In genomic region chr3:141454906-141455602, GRCh38 we compare ENCODE assay signal across 9 cellular contexts. TPM values are rescaled to one million over a fixed set of nuclear protein-coding genes. Genes with fewer than 3 reads are reported as not detected.
A peak's percentile ranks its signal among the peaks of the same experiment; 100 is the strongest.
DNase-seq lines count a peak whose midpoint lies in the region; ATAC-seq, FAIRE-seq and TF ChIP-seq lines count a peak whose summit lies in the region.
"Had no signal": no experiment of that assay in that cellular context is flagged by ENCODE, and none has a peak within 500 bp of the region (broad histone marks: within the 10 kb centered on the region; RNA-seq: fewer than 3 reads in every experiment).

No MANE protein-coding gene starts in this region.

- TF ChIP-seq CTCF in GM23338 (conservative IDR thresholded peaks at IDR 0.05; ENCODE audit: low read depth in 2 of 2) (peak; percentile 67 to 86), choroid plexus epithelial cell (conservative IDR thresholded peaks at IDR 0.05; ENCODE audit: low read depth, low read length) (peak; percentile 76), HepG2 (CRISPR knock-in tag; IDR thresholded peaks at IDR 0.05) (peak; percentile 77), transverse colon (IDR thresholded peaks at IDR 0.05) (peak; percentile 64 to 78 (median 76))

- H3K4me3 ChIP-seq in GM23338, result no peak overlapping the region
- no peak overlapping the region for H3K4me3 ChIP-seq in choroid plexus epithelial cell (ENCODE audit: low read depth, low read length)
- H3K4me3 ChIP-seq in HepG2 (replicated peaks in 1 of 3; ENCODE audit: insufficient read depth in 1 of 3, low read depth in 2 of 3, low read length in 3 of 3), result peak overlapping the region; percentile 1 to 35 (median 2); a peak in 2 of 6 replicates
- H3K4me3 ChIP-seq in transverse colon, result no peak overlapping the region

- CTCF ChIA-PET in HepG2 (lab: Yijun Ruan, JAX; ENCODE audit: low intra/inter-chr PET ratio, low total read pairs), result interaction anchor here (1.2 to 2.3 kb wide), 2 partner anchors 94 to 143 kb away, joined by 6 to 15 read pairs; no protein-coding TSS in a partner anchor

- no peak overlapping the region for H3K4me3 Mint-ChIP-seq in GM23338

- H3K4me2 ChIP-seq in GM23338, result 0 out of 2 replicates have a peak overlapping the region, but pooled peaks have one; percentile 27
- peak overlapping the region; percentile 62 for H3K4me2 ChIP-seq in HepG2 (ENCODE audit: low read depth, low read length)

- no peak for TF ChIP-seq EP300 in HepG2 (IDR thresholded peaks at IDR 0.05; ENCODE audit: low read depth in 2 of 2, low read length in 2 of 2)
- no peak for TF ChIP-seq EP300 in HepG2 (CRISPR knock-in tag; IDR thresholded peaks at IDR 0.05; ENCODE audit: borderline replicate concordance)
- no peak for TF ChIP-seq EP300 in transverse colon (IDR thresholded peaks at IDR 0.05; ENCODE audit: low read depth)

- no peak overlapping the region for H3K9ac ChIP-seq in HepG2 (ENCODE audit: insufficient read depth, low read depth, low read length)

- 39% methylated on average over 20 of the region's 20 CpGs for WGBS in HepG2 (ENCODE audit: low lambda C conversion rate)
- WGBS in transverse colon (ENCODE audit: low coverage in 1 of 2), 2 donors, result 57 to 71% methylated on average over 7 to 20 of the region's 20 CpGs

- ATAC-seq in GM23338 (peak; percentile 83), HepG2 (peak; percentile 74)

- H2AFZ ChIP-seq in GM23338 (peak overlapping the region; percentile 70), HepG2 (ENCODE audit: low read length) (no peak overlapping the region)

- H3K36me3 ChIP-seq in GM23338 (ENCODE audit: insufficient read depth) (no peaks in the 10 kb centered on the region), HepG2 (replicated peaks in 1 of 2; ENCODE audit: control insufficient read depth in 1 of 2, insufficient read depth in 2 of 2, low read length in 2 of 2) (no peaks in the 10 kb centered on the region), transverse colon (no peaks in the 10 kb centered on the region)

- intact Hi-C loops in HepG2 (cut with micrococcal nuclease; ENCODE audit: unreplicated experiment), result loop anchor here (1.0 to 5.0 kb wide), 2 partner anchors 144 to 218 kb away; no protein-coding TSS in a partner anchor
- intact Hi-C loops in transverse colon (cut with DNase I; ENCODE audit: low total_unique reads), result loop anchor here (5.0 kb wide), 2 partner anchors 98 to 148 kb away; no protein-coding TSS in a partner anchor

- H3K4me1 ChIP-seq in GM23338 (ENCODE audit: insufficient read depth), result no peaks in the 10 kb centered on the region
- H3K4me1 ChIP-seq in HepG2 (ENCODE audit: insufficient read depth, low read length), result peaks cover 75% of the 10 kb centered on the region
- peaks cover 0 to 30% (median 21%) of the 10 kb centered on the region in 4 donors for H3K4me1 ChIP-seq in transverse colon

- H3F3A ChIP-seq in GM23338 (replicated peaks; ENCODE audit: low read depth), result no peaks in the 10 kb centered on the region

- no peaks in the 10 kb centered on the region for H3K79me2 ChIP-seq in GM23338 (replicated peaks; ENCODE audit: insufficient read depth)
- H3K79me2 ChIP-seq in HepG2 (ENCODE audit: insufficient read depth, low read length), result no peaks in the 10 kb centered on the region

- BruUV-seq in HepG2 (replicated peaks; lab: Mats Ljungman, UMichigan), result no TSS peak

- H3K4me1 Mint-ChIP-seq in GM23338, result peaks cover 13% of the 10 kb centered on the region

- in situ Hi-C loops in HepG2 (cut with HindIII; ENCODE audit: extremely low pct_ligation_motif_present, low pct_unique_long_range_greater_than_20kb), result loop anchor here (5.0 kb wide), 2 partner anchors 98 to 148 kb away; no protein-coding TSS in a partner anchor
- in situ Hi-C loops in transverse colon (cut with MboI; ENCODE audit: low pct_ligation_motif_present in 1 of 4, low pct_unique_long_range_greater_than_20kb in 1 of 4, low sequenced_read_pairs in 3 of 4), result loop anchor here (5.0 to 25.0 kb wide), 6 partner anchors 90 to 457 kb away; partner anchors contain the start of genes RNF7 (in 2 of the 4) and ZBTB38 (in 1 of the 4)

- H3K27me3 ChIP-seq in GM23338 (ENCODE audit: insufficient read depth) (no peaks in the 10 kb centered on the region), HepG2 (ENCODE audit: control insufficient read depth in 1 of 2, insufficient read depth in 2 of 2, low read length in 2 of 2) (no peaks in the 10 kb centered on the region), transverse colon (no peaks in the 10 kb centered on the region)

- peak overlapping the region; percentile 92 for H3K27ac Mint-ChIP-seq in GM23338

- H3K27me3 Mint-ChIP-seq in GM23338 (ENCODE audit: insufficient read depth, low read depth, poor library complexity), result peaks cover 6% of the 10 kb centered on the region

- TF ChIP-seq POLR2A in HepG2 (IDR thresholded peaks at IDR 0.05; ENCODE audit: insufficient read depth in 1 of 2, low read depth in 2 of 2, low read length in 2 of 2) (no peak), transverse colon (IDR thresholded peaks at IDR 0.05) (no peak)

- TF ChIP-seq RAD21 in HepG2 (CRISPR knock-in tag; IDR thresholded peaks at IDR 0.05), result no peak

- peak; percentile 67 for FAIRE-seq in HepG2 (lab: Jason Lieb, UNC)
- FAIRE-seq: A204.1 had no signal

- H4K20me1 ChIP-seq in GM23338 (replicated peaks; ENCODE audit: insufficient read depth), result no peaks in the 10 kb centered on the region
- no peaks in the 10 kb centered on the region for H4K20me1 ChIP-seq in HepG2 (ENCODE audit: insufficient read depth, low read length)

- H3K9me3 ChIP-seq in HepG2 (ENCODE audit: low read length) (no peaks in the 10 kb centered on the region), transverse colon (no peaks in the 10 kb centered on the region)

- POLR2A ChIA-PET in HepG2 (lab: Yijun Ruan, JAX), result interaction anchor here (0.6 to 1.8 kb wide), 5 partner anchors 45 to 145 kb away, joined by 3 to 16 read pairs (median 5); no protein-coding TSS in a partner anchor

- H3K27ac ChIP-seq in GM23338 (ENCODE audit: low read depth), result no peak overlapping the region
- no peak overlapping the region for H3K27ac ChIP-seq in HepG2 (ENCODE audit: extremely low read length, insufficient read depth, low read length)
- peak overlapping the region in 2 of 4 donors; percentile 1 to 62 for H3K27ac ChIP-seq in transverse colon

- no peaks in the 10 kb centered on the region for H3K36me3 Mint-ChIP-seq in GM23338 (ENCODE audit: low read depth)

- DNase-seq in NCI-H1417 (lab: John Stamatoyannopoulos, UW) (peak; percentile 30 to 85 (median 70)), NCI-H1417 treated with DMSO at 0.1 percent for 48 hours (lab: John Stamatoyannopoulos, UW) (no peak), GM23338 (ENCODE audit: low spot score) (peak; percentile 88), NCI-H1092 treated with DMSO at 0.1 percent for 48 hours (lab: John Stamatoyannopoulos, UW) (peak; percentile 82), SK-N-DZ (ENCODE audit: low spot score) (peak; percentile 84), choroid plexus epithelial cell (ENCODE audit: low read depth) (peak; percentile 89), HepG2 (ENCODE audit: low spot score) (peak; percentile 77), transverse colon (no peak)

- no peaks in the 10 kb centered on the region for H3K9me2 ChIP-seq in GM23338 (ENCODE audit: insufficient read depth)

- no peaks in the 10 kb centered on the region for H3K9me3 Mint-ChIP-seq in GM23338

TF ChIP-seq in GM23338, 12 proteins besides CTCF, POLR2A, EP300 and RAD21 (continues in another document):
- TF ChIP-seq STAT1 (IDR thresholded peaks at IDR 0.05; ENCODE audit: unreplicated experiment), result no peak
- no peak for TF ChIP-seq EZH2phosphoT487 (IDR thresholded peaks at IDR 0.05; ENCODE audit: unreplicated experiment)
- TF ChIP-seq POLR2AphosphoS5 (IDR thresholded peaks at IDR 0.05; ENCODE audit: low read depth), result no peak
- TF ChIP-seq JUNB (IDR thresholded peaks at IDR 0.05; ENCODE audit: unreplicated experiment), result no peak

TF ChIP-seq in HepG2, 621 proteins besides CTCF, POLR2A, EP300 and RAD21 (continues in another document):
- TF ChIP-seq ZMAT3 (CRISPR knock-in tag; conservative IDR thresholded peaks at IDR 0.05) (no peak), HIVEP1 (CRISPR knock-in tag; IDR thresholded peaks at IDR 0.05) (no peak), JDP2 (CRISPR knock-in tag; IDR thresholded peaks at IDR 0.05; ENCODE audit: borderline replicate concordance) (no peak), TCF7L2 (IDR thresholded peaks at IDR 0.05; ENCODE audit: low read depth, low read length) (no peak), SALL1 (CRISPR knock-in tag; IDR thresholded peaks at IDR 0.05) (no peak)

RNA-seq across cellular contexts. Expression of gene RASA2, which starts 31.8 kb away (rescaled TPM):
- total RNA-seq in GM23338 (2014; rRNA removed; shearing (Covaris generic)), result 15.9 and 28.6 TPM in 2 replicates
- polyA plus RNA-seq in GM23338 (2016; fragmentation: Nextera tagmentation; extraction: Ambion mirVana) (14.3 and 16.6 TPM in 2 replicates), HepG2 (2011; rRNA removed) (4.8 and 5.4 TPM in 2 replicates)
- polyA plus RNA-seq in SK-N-DZ (2014; cell fraction: cytosol; rRNA removed), result 5.5 and 8.6 TPM in 2 replicates
- polyA plus RNA-seq in SK-N-DZ (2014; cell fraction: nucleus; rRNA removed), result 15.5 and 16.1 TPM in 2 replicates
- total RNA-seq in HepG2 (2016; rRNA removed; fragmentation: Illumina TruSeq; extraction: Trizol) (8.5 and 10.7 TPM in 2 replicates), transverse colon (10 to 100 TPM in 3 of 4 donors, 1 to 10 TPM in 1; 9.0 to 70.3 (median 21.5) TPM)
- total RNA-seq in HepG2 (2016; cell fraction: cytosol; rRNA removed; fragmentation: Illumina TruSeq; extraction: Trizol; ENCODE audit: low read depth), result 3.6 and 5.2 TPM in 2 replicates
- total RNA-seq in HepG2 (2016; cell fraction: insoluble cytoplasmic fraction; rRNA removed; fragmentation: Illumina TruSeq; extraction: Trizol), result 8.6 and 10.3 TPM in 2 replicates
- total RNA-seq in HepG2 (2016; cell fraction: membrane; rRNA removed; fragmentation: Illumina TruSeq; extraction: Trizol), result 3.4 and 4.9 TPM in 2 replicates
- total RNA-seq in HepG2 (2016; cell fraction: nucleus; rRNA removed; fragmentation: Illumina TruSeq; extraction: Trizol), result 14.0 and 14.2 TPM in 2 replicates
- 1.7 and 2.9 TPM in 2 replicates for polyA plus RNA-seq in HepG2 (2011; cell fraction: cytosol; rRNA removed)
- polyA plus RNA-seq in HepG2 (2011; cell fraction: nucleus; rRNA removed), result 5.9 and 7.2 TPM in 2 replicates
- polyA plus RNA-seq in HepG2 (2012), result 4.2 and 4.9 TPM in 2 replicates
- 0.27 and 0.46 TPM in 2 replicates for polyA plus RNA-seq in HepG2 (2016; cell fraction: cytosol; fragmentation: Illumina TruSeq; extraction: Trizol; ENCODE audit: low read depth)
- polyA plus RNA-seq in HepG2 (2016; cell fraction: insoluble cytoplasmic fraction; fragmentation: Illumina TruSeq; extraction: Trizol; ENCODE audit: low read depth), result 6.2 and 6.4 TPM in 2 replicates
- polyA plus RNA-seq in HepG2 (2016; cell fraction: membrane; fragmentation: Illumina TruSeq; extraction: Trizol; ENCODE audit: low read depth), result 1.2 TPM in 2 replicates
- polyA plus RNA-seq in HepG2 (2016; cell fraction: nucleus; fragmentation: Illumina TruSeq; extraction: Trizol; ENCODE audit: insufficient read depth, low read depth), result 13.4 and 13.5 TPM in 2 replicates
- 2.8 and 4.0 TPM in 2 replicates for polyA minus RNA-seq in HepG2 (2011; rRNA and poly(A)+ RNA removed; ENCODE audit: low replicate concordance)
- polyA minus RNA-seq in HepG2 (2011; cell fraction: cytosol; rRNA and poly(A)+ RNA removed), result 6.3 and 7.7 TPM in 2 replicates
- 19.6 and 20.8 TPM in 2 replicates for polyA minus RNA-seq in HepG2 (2011; cell fraction: nucleus; rRNA and poly(A)+ RNA removed)

Comparison
In these comparisons a context has a peak if more than half of its experiments do, and no peak if none do; other contexts are left out.
1. DNase-seq: peak in NCI-H1417 (3 of 3), GM23338 (single experiment), NCI-H1092 treated with DMSO at 0.1 percent for 48 hours (single experiment), SK-N-DZ (single experiment), choroid plexus epithelial cell (single experiment) and HepG2 (single experiment); none in NCI-H1417 treated with DMSO at 0.1 percent for 48 hours (single experiment) and transverse colon (single experiment).
2. H3K4me3 ChIP-seq: peak in HepG2 (3 of 3); none in GM23338 (single experiment), choroid plexus epithelial cell (single experiment) and transverse colon (0 of 4).
3. Peak in every context shown above with its lines, with median percentiles within 50 percentile points of each other: CTCF ChIP-seq.